9 cellular contexts compared by ENCODE assay signal in genomic region chr19:36573020-36573947, GRCh38.
DNase-seq lines count a peak whose midpoint lies in the region; ATAC-seq, FAIRE-seq and TF ChIP-seq lines count a peak whose summit lies in the region.
"Had no signal": no experiment of that assay in that cellular context is flagged by ENCODE, and none has a peak within 500 bp of the region (broad histone marks: within the 10 kb centered on the region; RNA-seq: fewer than 3 reads in every experiment).

Gene ZNF529 (minus strand): TSS chr19:36573292. CDS start chr19:36572346, 946 bp downstream.

- FAIRE-seq in islet of Langerhans (lab: Jason Lieb, UNC) = peak; percentile 53
- FAIRE-seq: TTC549 had no signal

- ATAC-seq in HG03196 (IDR thresholded peaks at IDR 0.05; ENCODE audit: unreplicated experiment) = peak; percentile 89

- peak within 1 kb of the TSS; percentile 90 for H3K4me3 ChIP-seq in AG09309 (ENCODE audit: control insufficient read depth, low read depth, low read length)

- TF ChIP-seq CTCF in AG09309 (IDR thresholded peaks at IDR 0.05; ENCODE audit: control insufficient read depth, insufficient read depth, low read depth, low read length, missing control alignments) = no peak

- DNase-seq in AG09309 (ENCODE audit: low read depth) = peak; percentile 58
- peak; percentile 98 for DNase-seq in NCI-H345 (lab: John Stamatoyannopoulos, UW)
- DNase-seq in activated CD4-positive, CD25-positive, alpha-beta regulatory T cell (lab: John Stamatoyannopoulos, UW) = peak; percentile 55 to 66 (median 64)
- peak; percentile 85 for DNase-seq in central memory CD4-positive, alpha-beta T cell
- peak; percentile 69 for DNase-seq in stimulated activated CD4-positive, alpha-beta T cell treated with anti-CD3 and anti-CD28 coated beads, Interleukin-12 subunit alpha, Interleukin-12 subunit beta, amount 100 ng/mL, for 4 hours

- in situ Hi-C loops in GM18951 (cut with MboI; ENCODE audit: low sequenced_read_pairs, unreplicated experiment) = no loop called here

- peak; percentile 85 for TF ChIP-seq POLR2A in GM18951 (IDR thresholded peaks at IDR 0.05; ENCODE audit: extremely low read depth, insufficient read depth, insufficient read length)

Comparison
In these comparisons a context has a peak if more than half of its experiments do, and no peak if none do; other contexts are left out.
1. Peak in every context shown above with its lines: DNase-seq, ATAC-seq and H3K4me3 ChIP-seq.